8 cellular contexts compared by ENCODE assay signal in the genomic region with DNA sequence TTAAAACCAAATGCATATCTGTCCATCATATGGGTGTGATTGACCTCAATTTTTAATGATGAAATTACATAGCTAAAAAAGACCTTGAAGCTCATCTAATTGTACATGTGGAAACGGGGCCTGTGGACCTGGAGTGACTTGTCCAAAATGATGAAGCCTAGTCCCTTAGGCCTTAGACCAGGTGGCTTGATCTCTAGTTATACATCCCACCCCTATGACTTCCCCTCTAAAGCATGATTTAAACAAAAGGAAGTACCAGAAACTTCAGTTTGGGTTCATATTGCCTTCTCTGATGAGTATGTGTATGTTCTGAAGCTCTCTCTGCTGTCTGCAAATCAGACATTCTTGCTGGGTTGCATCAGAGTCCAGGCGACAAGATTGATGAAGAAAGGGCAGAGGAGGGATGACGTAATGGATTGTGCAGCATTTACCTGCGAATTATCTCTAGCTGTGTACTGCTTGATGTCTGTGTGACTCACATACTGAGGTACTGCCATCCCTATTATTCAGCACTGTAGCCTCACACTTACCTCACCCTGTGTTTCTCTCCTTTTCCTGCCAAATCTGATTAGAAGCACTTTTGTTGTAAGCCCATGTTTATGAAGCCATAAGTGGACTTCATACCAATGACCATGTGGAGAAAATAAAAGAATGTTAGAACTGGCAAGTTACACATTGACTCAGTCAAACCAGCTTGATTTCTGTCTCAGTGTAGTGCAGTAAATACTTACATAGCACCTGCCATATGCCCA.
DNase-seq lines count a peak whose midpoint lies in the region; ATAC-seq, FAIRE-seq and TF ChIP-seq lines count a peak whose summit lies in the region.

No MANE protein-coding gene starts in this region.

- peak in 3 of 4 donors; percentile 37 to 63 (median 50) for ATAC-seq in psoas muscle
- no peak for ATAC-seq in GM19463 (IDR thresholded peaks at IDR 0.05; ENCODE audit: unreplicated experiment)
- no peak for ATAC-seq in GM19467 (IDR thresholded peaks at IDR 0.05; ENCODE audit: unreplicated experiment)
- no peak for ATAC-seq in GM18505 (IDR thresholded peaks at IDR 0.05; ENCODE audit: unreplicated experiment)

- no peak overlapping the region for H3K18ac ChIP-seq in neuronal stem cell (ENCODE audit: low read length)

- TF ChIP-seq POLR2A in GM12891 (IDR thresholded peaks at IDR 0.05; ENCODE audit: low read depth, low read length) (no peak), GM18505 (IDR thresholded peaks at IDR 0.05; ENCODE audit: borderline replicate concordance, extremely low read depth, insufficient read depth, insufficient read length) (no peak)

- H3K4me2 ChIP-seq in neuronal stem cell (ENCODE audit: insufficient read depth, low read length, poor library complexity, severe bottlenecking) = no peak overlapping the region

- H3K9me3 ChIP-seq in esophagus (ENCODE audit: control insufficient read depth in 2 of 2, insufficient read depth in 1 of 2, low read depth in 1 of 2, low read length in 1 of 2) (no peaks in the 10 kb centered on the region), psoas muscle (no peaks in the 10 kb centered on the region), neuronal stem cell (replicated peaks in 1 of 2; ENCODE audit: control insufficient read depth in 2 of 2, insufficient read depth in 1 of 2, low read depth in 1 of 2, low read length in 2 of 2) (no peaks in the 10 kb centered on the region)

- H3K14ac ChIP-seq in neuronal stem cell (ENCODE audit: low read length) = no peak overlapping the region

- DNase-seq in GM12891 (ENCODE audit: insufficient read length, low spot score) = no peak
- DNase-seq in NCI-H226 = peak; percentile 98
- DNase-seq in psoas muscle = no peak
- DNase-seq in neuronal stem cell (ENCODE audit: low spot score) = no peak

- H4K8ac ChIP-seq in neuronal stem cell (ENCODE audit: low read depth, low read length) = no peak overlapping the region

- WGBS in esophagus, 2 donors = 32 to 38% methylated on average over 4 of the region's 4 CpGs
- WGBS in psoas muscle, 3 donors = 78 to 85% (median 78%) methylated on average over 4 of the region's 4 CpGs
- no CpG with 5 or more reads among the region's 4 CpGs for WGBS in neuronal stem cell (ENCODE audit: extremely low coverage in 2 of 2, insufficient read length in 2 of 2, insufficient replicate concordance in 1 of 2), 2 donors

- no peaks in the 10 kb centered on the region for H3K27me3 ChIP-seq in esophagus (ENCODE audit: control insufficient read depth in 1 of 2, insufficient read depth in 2 of 2, low read length in 2 of 2)
- no peaks in the 10 kb centered on the region for H3K27me3 ChIP-seq in psoas muscle (ENCODE audit: insufficient read depth in 3 of 3, low read length in 2 of 3)
- no peaks in the 10 kb centered on the region for H3K27me3 ChIP-seq in neuronal stem cell (ENCODE audit: control insufficient read depth in 3 of 3, insufficient read depth in 3 of 3, low read depth in 1 of 3, low read length in 3 of 3)

- peaks cover 2 to 3% of the 10 kb centered on the region in 2 donors for H3K4me1 ChIP-seq in esophagus (ENCODE audit: control insufficient read depth in 2 of 2, insufficient read depth in 2 of 2, low read length in 1 of 2)
- peaks cover 30% of the 10 kb centered on the region for H3K4me1 ChIP-seq in psoas muscle
- peaks cover 4% of the 10 kb centered on the region in 2 donors for H3K4me1 ChIP-seq in neuronal stem cell (ENCODE audit: control insufficient read depth in 2 of 2, insufficient read depth in 1 of 2, low read depth in 1 of 2, low read length in 2 of 2)

- no peak overlapping the region for H2BK12ac ChIP-seq in neuronal stem cell (ENCODE audit: low read length)

- H3K4ac ChIP-seq in neuronal stem cell (ENCODE audit: low read length) = no peak overlapping the region

- no peak overlapping the region for H2BK5ac ChIP-seq in neuronal stem cell (ENCODE audit: low read length)

- no peaks in the 10 kb centered on the region for H3K79me1 ChIP-seq in neuronal stem cell (ENCODE audit: low read depth, low read length)

- H3K9ac ChIP-seq in neuronal stem cell (ENCODE audit: low read depth, low read length, poor library complexity) = no peak overlapping the region

- H2AFZ ChIP-seq in neuronal stem cell (ENCODE audit: low read length) = no peak overlapping the region

- no peak overlapping the region for H3K4me3 ChIP-seq in esophagus (ENCODE audit: low read depth in 1 of 2, low read length in 2 of 2)
- no peak overlapping the region for H3K4me3 ChIP-seq in psoas muscle
- no peak overlapping the region for H3K4me3 ChIP-seq in neuronal stem cell (ENCODE audit: low read length in 2 of 2)

- no peak overlapping the region for H2AK5ac ChIP-seq in neuronal stem cell (ENCODE audit: low read depth, low read length)

- intact Hi-C loops in psoas muscle (cut with DNase I) = loop anchor here in 1 of 2 donors (10.0 kb wide), 1 partner anchor 128 kb away; no protein-coding TSS in a partner anchor

- H2BK120ac ChIP-seq in neuronal stem cell (ENCODE audit: low read depth, low read length) = no peak overlapping the region

- no peak for TF ChIP-seq CTCF in psoas muscle (IDR thresholded peaks at IDR 0.05)

- H2BK15ac ChIP-seq in neuronal stem cell (ENCODE audit: low read length) = no peak overlapping the region

- FAIRE-seq in GM12891 (lab: Jason Lieb, UNC) = peak; percentile 40

- H4K91ac ChIP-seq in neuronal stem cell (ENCODE audit: low read depth, low read length, poor library complexity) = no peak overlapping the region

- H3K23ac ChIP-seq in neuronal stem cell (ENCODE audit: low read depth, low read length, poor library complexity) = no peak overlapping the region

- H3K27ac ChIP-seq in esophagus (ENCODE audit: low read depth in 2 of 2, low read length in 1 of 2) (peak overlapping the region; percentile 24 to 35), psoas muscle (peak overlapping the region; percentile 0), neuronal stem cell (replicated peaks; ENCODE audit: low read length) (no peak overlapping the region)

- H3K36me3 ChIP-seq in esophagus (ENCODE audit: control insufficient read depth in 2 of 2, insufficient read depth in 2 of 2, low read length in 1 of 2) (no peaks in the 10 kb centered on the region), psoas muscle (ENCODE audit: insufficient read depth in 1 of 2, low read depth in 1 of 2) (peaks cover 0 to 4% of the 10 kb centered on the region in 2 donors), neuronal stem cell (replicated peaks in 1 of 2; ENCODE audit: control insufficient read depth in 2 of 2, insufficient read depth in 2 of 2, low read length in 2 of 2) (no peaks in the 10 kb centered on the region)

TF ChIP-seq in GM12891, 5 proteins besides CTCF, POLR2A, EP300 and RAD21:
- TF ChIP-seq POU2F2 (IDR thresholded peaks at IDR 0.05; ENCODE audit: low read depth, low read length) (no peak), POLR2AphosphoS5 (IDR thresholded peaks at IDR 0.05; ENCODE audit: low read depth, low read length) (no peak), TAF1 (IDR thresholded peaks at IDR 0.05; ENCODE audit: low read depth, low read length) (no peak), PAX5 (IDR thresholded peaks at IDR 0.05; ENCODE audit: insufficient read depth, low read length, severe bottlenecking) (no peak), SPI1 (IDR thresholded peaks at IDR 0.05; ENCODE audit: low read depth, low read length) (no peak)
TF ChIP-seq in GM12891: peak in this region for 0.

Comparison
In these comparisons a context has a peak if more than half of its experiments do, and no peak if none do; other contexts are left out.
1. ATAC-seq: peak in psoas muscle (3 of 4); none in GM19463 (single experiment), GM19467 (single experiment) and GM18505 (single experiment).